Comparison of ENCODE assay signal across 8 cellular contexts in the genomic region with DNA sequence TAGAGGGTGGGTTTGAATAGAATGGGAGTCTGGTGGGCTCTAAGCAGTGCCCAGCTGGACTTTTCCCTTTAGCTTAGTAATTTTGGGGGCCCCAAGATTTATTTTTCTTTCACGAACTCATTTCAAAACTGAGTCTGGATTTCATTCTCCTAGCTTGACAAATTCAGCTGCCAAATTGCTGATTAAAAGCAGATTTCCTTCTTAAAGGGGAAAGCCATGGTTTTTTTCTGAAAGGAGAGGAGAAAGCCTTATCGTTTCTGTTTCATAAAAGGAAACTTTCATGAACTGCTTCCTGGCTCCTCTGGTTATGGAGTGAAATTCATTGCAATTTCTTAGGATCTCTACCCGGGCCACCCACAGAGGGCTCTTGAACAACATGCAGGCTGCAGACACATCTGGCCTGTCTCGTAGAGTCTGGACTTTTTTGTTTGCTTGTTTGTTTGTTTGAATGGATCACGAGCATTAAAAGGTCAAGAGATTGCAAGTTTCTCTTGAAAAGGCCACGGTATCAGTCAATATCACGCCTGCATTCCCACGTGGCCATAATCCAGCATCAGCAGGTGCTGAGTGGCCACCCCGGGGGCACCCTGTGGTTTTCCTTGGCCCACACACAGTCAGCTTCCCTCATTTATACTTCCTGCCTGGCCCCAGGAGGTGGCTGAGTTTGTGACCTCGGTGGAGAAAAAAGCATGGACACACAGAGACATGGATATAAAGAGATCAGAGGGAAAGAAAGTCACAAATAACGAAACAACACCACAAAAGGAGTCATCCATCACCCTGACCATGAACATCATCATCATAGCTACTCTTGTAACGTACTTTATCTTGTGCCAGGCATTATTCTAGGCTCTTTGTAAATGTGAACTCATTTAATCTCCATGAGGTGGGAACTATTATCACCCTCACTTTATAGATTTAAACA. TPM values are rescaled to one million over a fixed set of nuclear protein-coding genes. Genes with fewer than 3 reads are reported as not detected.
DNase-seq lines count a peak whose midpoint lies in the region; ATAC-seq and TF ChIP-seq lines count a peak whose summit lies in the region.
"Had no signal": no experiment of that assay in that cellular context is flagged by ENCODE, and none has a peak within 500 bp of the region (broad histone marks: within the 10 kb centered on the region; RNA-seq: fewer than 3 reads in every experiment).

No MANE protein-coding gene starts in this region.

- DNase-seq in Daoy (ENCODE audit: low read depth) = peak; percentile 52
- peak; percentile 39 for DNase-seq in SK-N-DZ (ENCODE audit: low spot score)
- no peak for DNase-seq in mucosa of descending colon
- DNase-seq in ACHN = no peak
- DNase-seq in NCI-H524 treated with DMSO at 0.1 percent for 48 hours (lab: John Stamatoyannopoulos, UW) = no peak
- no peak for DNase-seq in nephron progenitor cell

- no peaks in the 10 kb centered on the region for H3K36me3 ChIP-seq in mucosa of descending colon (ENCODE audit: low read depth)

- H3K9me3 ChIP-seq in mucosa of descending colon = no peaks in the 10 kb centered on the region

- intact Hi-C loops in mucosa of descending colon (cut with DNase I, micrococcal nuclease) = no loop called here

- peaks cover 8% of the 10 kb centered on the region for H3K4me1 Mint-ChIP-seq in nephron progenitor cell

- H3K4me3 Mint-ChIP-seq in nephron progenitor cell = no peak overlapping the region

- no peak for TF ChIP-seq CTCF in mucosa of descending colon (IDR thresholded peaks at IDR 0.05)
- no peak for TF ChIP-seq CTCF in nephron progenitor cell (IDR thresholded peaks at IDR 0.05)

- H3K4me3 ChIP-seq in mucosa of descending colon = no peak overlapping the region

- H3K27ac Mint-ChIP-seq in nephron progenitor cell = no peak overlapping the region

- ATAC-seq in HG02759 (IDR thresholded peaks at IDR 0.05; ENCODE audit: unreplicated experiment) = peak; percentile 28
- peak; percentile 9 for ATAC-seq in mucosa of descending colon

- no peaks in the 10 kb centered on the region for H3K36me3 Mint-ChIP-seq in nephron progenitor cell (ENCODE audit: low read depth)

- H3K9me3 Mint-ChIP-seq in nephron progenitor cell = no peaks in the 10 kb centered on the region

- in situ Hi-C loops in ACHN (cut with HindIII; ENCODE audit: low pct_ligation_motif_present, low pct_unique_long_range_greater_than_20kb, low sequenced_read_pairs) = no loop called here

- H3K4me1 ChIP-seq in mucosa of descending colon (ENCODE audit: low read depth) = no peaks in the 10 kb centered on the region

- peaks cover 89% of the 10 kb centered on the region for H3K27me3 Mint-ChIP-seq in nephron progenitor cell (ENCODE audit: low read depth, poor library complexity)

RNA-seq across cellular contexts. Expression of gene KLK4, which starts 10.5 kb away (rescaled TPM):
- total RNA-seq in Daoy (2014; rRNA removed; shearing (Covaris generic)) = not detected in 2 replicates
- 5.8 and 9.7 TPM in 2 replicates for polyA plus RNA-seq in SK-N-DZ (2014; cell fraction: cytosol; rRNA removed)
- polyA plus RNA-seq in SK-N-DZ (2014; cell fraction: nucleus; rRNA removed) = 13.4 and 33.5 TPM in 2 replicates
- total RNA-seq in mucosa of descending colon = 1 to 10 TPM; 1.1 to 3.4 (median 1.4) TPM
- total RNA-seq: dermis blood vessel endothelial cell had no signal

RNA-seq across cellular contexts. Expression of gene KLK5, which starts 31.2 kb away (rescaled TPM):
- total RNA-seq in Daoy (2014; rRNA removed; shearing (Covaris generic)) = not detected in 2 replicates
- not detected in 2 replicates for polyA plus RNA-seq in SK-N-DZ (2014; cell fraction: cytosol; rRNA removed)
- polyA plus RNA-seq in SK-N-DZ (2014; cell fraction: nucleus; rRNA removed) = not detected in 2 replicates
- total RNA-seq in mucosa of descending colon = not detected
- total RNA-seq: dermis blood vessel endothelial cell had no signal

RNA-seq across cellular contexts. Expression of gene KLK6, which starts 47.7 kb away (rescaled TPM):
- not detected in 2 replicates for total RNA-seq in Daoy (2014; rRNA removed; shearing (Covaris generic))
- polyA plus RNA-seq in SK-N-DZ (2014; cell fraction: cytosol; rRNA removed) = not detected in 2 replicates
- polyA plus RNA-seq in SK-N-DZ (2014; cell fraction: nucleus; rRNA removed) = not detected in 2 replicates
- total RNA-seq in mucosa of descending colon = not detected
- total RNA-seq: dermis blood vessel endothelial cell had no signal

RNA-seq across cellular contexts. Expression of gene KLK2, which starts 48.4 kb away (rescaled TPM):
- total RNA-seq in Daoy (2014; rRNA removed; shearing (Covaris generic)) = 0.06 and 0.48 TPM in 2 replicates
- polyA plus RNA-seq in SK-N-DZ (2014; cell fraction: cytosol; rRNA removed) = 0.07 TPM in 1 of 2 replicates, not detected in the other
- 2.7 TPM in 1 of 2 replicates, not detected in the other for polyA plus RNA-seq in SK-N-DZ (2014; cell fraction: nucleus; rRNA removed)
- under 1 TPM in 1 of 3 donors, not detected in 2; 0.43 TPM for total RNA-seq in mucosa of descending colon
- total RNA-seq: dermis blood vessel endothelial cell had no signal

Comparison
In these comparisons a context has a peak if more than half of its experiments do, and no peak if none do; other contexts are left out.
1. DNase-seq: peak in Daoy (single experiment) and SK-N-DZ (single experiment); none in mucosa of descending colon (0 of 3), ACHN (single experiment), NCI-H524 treated with DMSO at 0.1 percent for 48 hours (single experiment) and nephron progenitor cell (single experiment).